20 cellular contexts compared by ENCODE assay signal in the genomic region with DNA sequence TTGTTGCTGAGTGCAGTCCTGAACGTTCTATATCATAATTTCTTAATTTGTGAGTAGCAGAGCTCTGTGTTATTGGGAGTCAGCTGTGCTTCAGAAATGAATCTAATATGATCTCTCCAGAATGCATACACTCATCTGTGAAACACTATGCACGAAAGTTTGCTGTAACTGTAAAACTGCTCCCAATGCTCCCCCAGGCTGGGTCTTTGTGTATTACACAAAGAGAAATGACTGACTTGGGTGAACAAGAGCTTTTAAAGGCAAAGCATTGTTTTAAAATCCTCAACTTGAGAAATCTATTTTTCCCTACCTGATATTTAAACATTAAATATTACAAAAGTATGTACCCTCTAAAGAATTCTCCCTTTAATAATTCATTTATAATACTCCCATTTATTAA.
"Had no signal": no experiment of that assay in that cellular context is flagged by ENCODE, and none has a peak within 500 bp of the region (broad histone marks: within the 10 kb centered on the region; RNA-seq: fewer than 3 reads in every experiment).

No MANE protein-coding gene starts in this region.

- H3K27ac ChIP-seq: coronary artery, gastroesophageal sphincter, hepatocyte, ovary, right atrium auricular region, sigmoid colon, skin epidermis, thoracic aorta, transverse colon had no signal

- H3K27me3 ChIP-seq: gastroesophageal sphincter, hepatocyte, ovary, right atrium auricular region, sigmoid colon, transverse colon had no signal

- H3K27me3 Mint-ChIP-seq: naive thymus-derived CD4-positive, alpha-beta T cell; stimulated activated naive B cell treated with anti-CD40 and anti-IgM and Interleukin-4, amounts not matched to agents 10 μg/mL and 1 μg/mL and 100 μg/mL, for 72 hours; stimulated activated naive CD8-positive, alpha-beta T cell treated with anti-CD3 and anti-CD28 coated beads, Interleukin-15, amount 100 ng/mL, for 72 hours had no signal

- H3K36me3 Mint-ChIP-seq: stimulated activated naive B cell treated with anti-CD40 and anti-IgM and Interleukin-4, amounts not matched to agents 10 μg/mL and 1 μg/mL and 100 μg/mL, for 72 hours had no signal

- H3K4me1 Mint-ChIP-seq: naive thymus-derived CD4-positive, alpha-beta T cell; stimulated activated naive B cell treated with anti-CD40 and anti-IgM and Interleukin-4, amounts not matched to agents 10 μg/mL and 1 μg/mL and 100 μg/mL, for 72 hours; stimulated activated naive CD8-positive, alpha-beta T cell treated with anti-CD3 and anti-CD28 coated beads, Interleukin-15, amount 100 ng/mL, for 72 hours had no signal

- H3K4me3 Mint-ChIP-seq: naive thymus-derived CD4-positive, alpha-beta T cell; stimulated activated naive B cell treated with anti-CD40 and anti-IgM and Interleukin-4, amounts not matched to agents 10 μg/mL and 1 μg/mL and 100 μg/mL, for 72 hours; stimulated activated naive CD8-positive, alpha-beta T cell treated with anti-CD3 and anti-CD28 coated beads, Interleukin-15, amount 100 ng/mL, for 72 hours had no signal

- H3K36me3 ChIP-seq: gastroesophageal sphincter, ovary, right atrium auricular region, sigmoid colon, thoracic aorta, transverse colon had no signal

- H3K4me3 ChIP-seq: coronary artery, gastroesophageal sphincter, hepatocyte, ovary, right atrium auricular region, sigmoid colon, skin epidermis, thoracic aorta, transverse colon had no signal

- H3K79me2 ChIP-seq: hepatocyte had no signal

- H2AFZ ChIP-seq: hepatocyte had no signal

- H3K4me2 ChIP-seq: hepatocyte had no signal

- H3K4me1 ChIP-seq: gastroesophageal sphincter, right atrium auricular region, sigmoid colon, transverse colon had no signal

- H3K9me3 ChIP-seq: gastroesophageal sphincter, ovary, right atrium auricular region, sigmoid colon, thoracic aorta, transverse colon had no signal

- DNase-seq: effector CD4-positive, alpha-beta T cell; head of caudate nucleus; left colon; left ventricle myocardium superior; naive thymus-derived CD4-positive, alpha-beta T cell; nucleus accumbens; ovary; sigmoid colon; stimulated activated CD4-positive, alpha-beta T cell treated with anti-CD3 and anti-CD28 coated beads, Interleukin-2, amount 100 ng/mL, for 24 hours; stimulated activated CD4-positive, alpha-beta T cell treated with anti-CD3 and anti-CD28 coated beads, Interleukin-4, amount 100 ng/mL, for 4 hours; stimulated activated naive B cell treated with anti-CD40 and anti-IgM and Interleukin-4, amounts not matched to agents 10 μg/mL and 1 μg/mL and 100 μg/mL, for 72 hours; stimulated activated naive CD8-positive, alpha-beta T cell treated with anti-CD3 and anti-CD28 coated beads, Interleukin-15, amount 100 ng/mL, for 72 hours; transverse colon had no signal

- H3K27ac Mint-ChIP-seq: naive thymus-derived CD4-positive, alpha-beta T cell; stimulated activated naive B cell treated with anti-CD40 and anti-IgM and Interleukin-4, amounts not matched to agents 10 μg/mL and 1 μg/mL and 100 μg/mL, for 72 hours; stimulated activated naive CD8-positive, alpha-beta T cell treated with anti-CD3 and anti-CD28 coated beads, Interleukin-15, amount 100 ng/mL, for 72 hours had no signal

- ATAC-seq: esophagus mucosa; gastroesophageal sphincter; left colon; left ventricle myocardium superior; naive thymus-derived CD4-positive, alpha-beta T cell; stimulated activated naive B cell treated with anti-CD40 and anti-IgM and Interleukin-4, amounts not matched to agents 10 μg/mL and 1 μg/mL and 100 μg/mL, for 72 hours; stimulated activated naive CD8-positive, alpha-beta T cell treated with anti-CD3 and anti-CD28 coated beads, Interleukin-15, amount 100 ng/mL, for 72 hours had no signal
